In the genomic region with DNA sequence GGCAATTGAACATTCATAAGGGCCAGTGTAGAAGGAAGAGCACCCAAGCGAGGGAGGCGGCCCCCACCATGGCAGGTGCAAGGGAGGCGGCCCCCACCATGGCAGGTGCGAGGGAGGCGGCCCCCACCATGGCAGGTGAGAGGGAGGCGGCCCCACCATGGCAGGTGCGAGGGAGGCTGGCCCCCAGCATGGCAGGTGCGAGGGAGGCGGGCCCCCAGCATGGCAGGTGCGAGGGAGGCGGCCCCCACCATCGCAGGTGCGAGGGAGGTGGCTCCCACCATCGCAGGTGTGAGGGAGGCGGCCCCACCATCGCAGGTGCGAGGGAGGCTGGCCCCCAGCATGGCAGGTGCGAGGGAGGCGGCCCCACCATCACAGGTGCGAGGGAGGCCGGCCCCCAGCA, we compare ENCODE assay signal across 21 cellular contexts. TPM values are rescaled to one million over a fixed set of nuclear protein-coding genes. Genes with fewer than 3 reads are reported as not detected.
DNase-seq lines count a peak whose midpoint lies in the region; ATAC-seq and TF ChIP-seq lines count a peak whose summit lies in the region.
"Had no signal": no experiment of that assay in that cellular context is flagged by ENCODE, and none has a peak within 500 bp of the region (broad histone marks: within the 10 kb centered on the region; RNA-seq: fewer than 3 reads in every experiment).

No MANE protein-coding gene starts in this region.

- no peaks in the 10 kb centered on the region for H3K4me1 ChIP-seq in psoas muscle
- H3K4me1 ChIP-seq: A549, BE2C had no signal

- no peak for DNase-seq in stimulated activated naive CD8-positive, alpha-beta T cell treated with anti-CD3 and anti-CD28 coated beads, Interleukin-15, amount 100 ng/mL, for 72 hours
- no peak for DNase-seq in stimulated activated naive CD8-positive, alpha-beta T cell treated with anti-CD3 and anti-CD28 coated beads, Interleukin-15, Interleukin-2, amounts not matched to agents 100 U/mL and 50 U/mL, for 24 hours
- peak; percentile 22 for DNase-seq in left lobe of liver (ENCODE audit: low spot score)
- DNase-seq in osteocyte (ENCODE audit: extremely low spot score, unreplicated experiment) = peak; percentile 70
- DNase-seq in activated CD4-positive, alpha-beta T cell treated with anti-CD3 and anti-CD28 coated beads for 36 hours = no peak
- DNase-seq in psoas muscle = no peak
- DNase-seq in NOMO-1 treated with DMSO at 0.1 percent for 48 hours (lab: John Stamatoyannopoulos, UW; ENCODE audit: unreplicated experiment) = no peak
- DNase-seq: BE2C; CD4-positive, CD25-positive, alpha-beta regulatory T cell; COR-L47; DMS79; Kasumi-1; NCI-H1694; NCI-H2081; NCI-H2171 treated with DMSO at 0.1 percent for 48 hours; NCI-H446; NCI-H526; RPMI8226; SHP77 treated with DMSO at 0.1 percent for 48 hours had no signal

- H3K4me3 ChIP-seq in psoas muscle = no peak overlapping the region
- H3K4me3 ChIP-seq: A549, SK-N-MC had no signal

- ATAC-seq in stimulated activated naive CD8-positive, alpha-beta T cell treated with anti-CD3 and anti-CD28 coated beads, Interleukin-15, amount 100 ng/mL, for 72 hours = peak; percentile 12
- no peak for ATAC-seq in stimulated activated naive CD8-positive, alpha-beta T cell treated with anti-CD3 and anti-CD28 coated beads, Interleukin-15, Interleukin-2, amounts not matched to agents 100 U/mL and 50 U/mL, for 24 hours
- ATAC-seq in left lobe of liver (no peak), psoas muscle (no peak)
- no peak for ATAC-seq in activated CD4-positive, alpha-beta T cell treated with anti-CD3 and anti-CD28 coated beads for 36 hours

- 86 to 93% (median 92%) methylated on average over 14 to 21 of the region's 21 CpGs for WGBS in psoas muscle, 3 donors

- intact Hi-C loops in activated CD4-positive, alpha-beta T cell treated with anti-CD3 and anti-CD28 coated beads for 36 hours (cut with DNase I, micrococcal nuclease) = no loop called here
- intact Hi-C loops in psoas muscle (cut with DNase I) = no loop called here

- H3K4me3 Mint-ChIP-seq in stimulated activated naive CD8-positive, alpha-beta T cell treated with anti-CD3 and anti-CD28 coated beads, Interleukin-15, amount 100 ng/mL, for 72 hours = no peak overlapping the region
- H3K4me3 Mint-ChIP-seq in osteocyte (ENCODE audit: unreplicated experiment) = no peak overlapping the region
- H3K4me3 Mint-ChIP-seq in activated CD4-positive, alpha-beta T cell treated with anti-CD3 and anti-CD28 coated beads for 36 hours = no peak overlapping the region
- H3K4me3 Mint-ChIP-seq: CD4-positive, CD25-positive, alpha-beta regulatory T cell had no signal

- peaks cover 7% of the 10 kb centered on the region for H3K27me3 Mint-ChIP-seq in stimulated activated naive CD8-positive, alpha-beta T cell treated with anti-CD3 and anti-CD28 coated beads, Interleukin-15, amount 100 ng/mL, for 72 hours
- H3K27me3 Mint-ChIP-seq in osteocyte (ENCODE audit: unreplicated experiment) = peaks cover 14% of the 10 kb centered on the region
- no peaks in the 10 kb centered on the region for H3K27me3 Mint-ChIP-seq in activated CD4-positive, alpha-beta T cell treated with anti-CD3 and anti-CD28 coated beads for 36 hours

- CTCF ChIA-PET in activated CD4-positive, alpha-beta T cell treated with anti-CD3 and anti-CD28 coated beads for 36 hours (lab: Charles Lee) = no interaction called here

- no peak overlapping the region for H3K27ac ChIP-seq in psoas muscle
- H3K27ac ChIP-seq: A549, SK-N-MC had no signal

- no peaks in the 10 kb centered on the region for H3K36me3 Mint-ChIP-seq in osteocyte (ENCODE audit: unreplicated experiment)
- no peaks in the 10 kb centered on the region for H3K36me3 Mint-ChIP-seq in activated CD4-positive, alpha-beta T cell treated with anti-CD3 and anti-CD28 coated beads for 36 hours (ENCODE audit: low read depth)
- H3K36me3 Mint-ChIP-seq: CD4-positive, CD25-positive, alpha-beta regulatory T cell had no signal

- no peaks in the 10 kb centered on the region for H3K36me3 ChIP-seq in psoas muscle (ENCODE audit: insufficient read depth in 1 of 2, low read depth in 1 of 2)
- H3K36me3 ChIP-seq: BE2C had no signal

- no peaks in the 10 kb centered on the region for H3K9me3 ChIP-seq in psoas muscle
- H3K9me3 ChIP-seq: A549, BE2C had no signal

- no peaks in the 10 kb centered on the region for H3K9me3 Mint-ChIP-seq in stimulated activated naive CD8-positive, alpha-beta T cell treated with anti-CD3 and anti-CD28 coated beads, Interleukin-15, amount 100 ng/mL, for 72 hours
- H3K9me3 Mint-ChIP-seq in osteocyte (ENCODE audit: unreplicated experiment) = no peaks in the 10 kb centered on the region
- H3K9me3 Mint-ChIP-seq in activated CD4-positive, alpha-beta T cell treated with anti-CD3 and anti-CD28 coated beads for 36 hours (ENCODE audit: low read depth) = no peaks in the 10 kb centered on the region
- H3K9me3 Mint-ChIP-seq: CD4-positive, CD25-positive, alpha-beta regulatory T cell had no signal

- POLR2A ChIA-PET in activated CD4-positive, alpha-beta T cell treated with anti-CD3 and anti-CD28 coated beads for 36 hours (lab: Charles Lee) = no interaction called here

- H3K4me1 Mint-ChIP-seq in stimulated activated naive CD8-positive, alpha-beta T cell treated with anti-CD3 and anti-CD28 coated beads, Interleukin-15, amount 100 ng/mL, for 72 hours = no peaks in the 10 kb centered on the region
- H3K4me1 Mint-ChIP-seq in osteocyte (ENCODE audit: unreplicated experiment) = no peaks in the 10 kb centered on the region
- no peaks in the 10 kb centered on the region for H3K4me1 Mint-ChIP-seq in activated CD4-positive, alpha-beta T cell treated with anti-CD3 and anti-CD28 coated beads for 36 hours
- H3K4me1 Mint-ChIP-seq: CD4-positive, CD25-positive, alpha-beta regulatory T cell had no signal

- TF ChIP-seq CTCF in osteocyte (IDR thresholded peaks at IDR 0.05) (no peak), psoas muscle (IDR thresholded peaks at IDR 0.05) (no peak)

- H3K27ac Mint-ChIP-seq in stimulated activated naive CD8-positive, alpha-beta T cell treated with anti-CD3 and anti-CD28 coated beads, Interleukin-15, amount 100 ng/mL, for 72 hours = no peak overlapping the region
- H3K27ac Mint-ChIP-seq in osteocyte (ENCODE audit: unreplicated experiment) = no peak overlapping the region
- H3K27ac Mint-ChIP-seq in activated CD4-positive, alpha-beta T cell treated with anti-CD3 and anti-CD28 coated beads for 36 hours = no peak overlapping the region

- H3K27me3 ChIP-seq in psoas muscle (ENCODE audit: insufficient read depth in 3 of 3, low read length in 2 of 3) = no peaks in the 10 kb centered on the region
- H3K27me3 ChIP-seq: BE2C had no signal

RNA-seq across cellular contexts. Expression of a gene that starts 24.7 kb away (rescaled TPM):
- total RNA-seq in left lobe of liver = 29.4 TPM
- total RNA-seq in osteocyte = 148 and 149 TPM in 2 replicates
- 1 to 10 TPM; 1.7 to 2.0 TPM for total RNA-seq in activated CD4-positive, alpha-beta T cell treated with anti-CD3 and anti-CD28 coated beads for 36 hours
- total RNA-seq in psoas muscle = 100 to 1,000 TPM; 115 to 180 (median 142) TPM
- 100 to 1,000 TPM in 2 of 3 donors, 10 to 100 TPM in 1; 85.4 to 116 (median 103) TPM for polyA plus RNA-seq in psoas muscle

Comparison
In these comparisons a context has a peak if more than half of its experiments do, and no peak if none do; other contexts are left out.
1. DNase-seq: peak in left lobe of liver (single experiment) and osteocyte (single experiment); none in stimulated activated naive CD8-positive, alpha-beta T cell treated with anti-CD3 and anti-CD28 coated beads, Interleukin-15, amount 100 ng/mL, for 72 hours (0 of 2), stimulated activated naive CD8-positive, alpha-beta T cell treated with anti-CD3 and anti-CD28 coated beads, Interleukin-15, Interleukin-2, amounts not matched to agents 100 U/mL and 50 U/mL, for 24 hours (single experiment), activated CD4-positive, alpha-beta T cell treated with anti-CD3 and anti-CD28 coated beads for 36 hours (single experiment), psoas muscle (0 of 2) and NOMO-1 treated with DMSO at 0.1 percent for 48 hours (single experiment).
2. RNA of a gene that starts 24.7 kb away (total RNA-seq): 115 to 180 TPM in psoas muscle, 148 to 149 TPM in osteocyte and 29.4 TPM in left lobe of liver (single experiment); 1.7 to 2.0 TPM in activated CD4-positive, alpha-beta T cell treated with anti-CD3 and anti-CD28 coated beads for 36 hours; every median in the first group is over 10 times any median in the second.